ENCODE assay signal across 1 cellular context in the genomic region with DNA sequence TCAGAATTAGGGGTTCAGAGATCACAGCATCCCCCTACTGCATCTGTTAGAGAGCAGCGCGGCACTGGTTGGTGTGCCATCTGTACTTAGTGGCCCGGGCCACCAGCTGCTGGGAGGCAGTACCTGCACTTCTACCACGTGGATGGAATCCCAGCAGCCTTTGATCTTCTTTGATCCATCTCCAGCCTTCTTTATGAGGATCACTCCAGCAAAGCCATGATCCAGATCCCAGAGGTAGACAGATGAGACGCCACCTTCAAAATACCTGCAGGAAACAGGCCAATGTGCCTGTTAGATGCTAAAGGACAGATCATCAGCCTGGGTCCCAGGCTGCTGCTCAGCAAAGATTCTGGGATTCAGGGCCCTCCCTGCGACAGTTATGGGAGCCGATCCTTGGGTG.
TF ChIP-seq lines count a peak whose summit lies in the region.

No MANE protein-coding gene starts in this region.

TF ChIP-seq in HepG2, 621 proteins besides CTCF, POLR2A, EP300 and RAD21:
- no peak for TF ChIP-seq ZNF232 (CRISPR knock-in tag; IDR thresholded peaks at IDR 0.05; ENCODE audit: borderline replicate concordance)
- TF ChIP-seq, protein P1, sequence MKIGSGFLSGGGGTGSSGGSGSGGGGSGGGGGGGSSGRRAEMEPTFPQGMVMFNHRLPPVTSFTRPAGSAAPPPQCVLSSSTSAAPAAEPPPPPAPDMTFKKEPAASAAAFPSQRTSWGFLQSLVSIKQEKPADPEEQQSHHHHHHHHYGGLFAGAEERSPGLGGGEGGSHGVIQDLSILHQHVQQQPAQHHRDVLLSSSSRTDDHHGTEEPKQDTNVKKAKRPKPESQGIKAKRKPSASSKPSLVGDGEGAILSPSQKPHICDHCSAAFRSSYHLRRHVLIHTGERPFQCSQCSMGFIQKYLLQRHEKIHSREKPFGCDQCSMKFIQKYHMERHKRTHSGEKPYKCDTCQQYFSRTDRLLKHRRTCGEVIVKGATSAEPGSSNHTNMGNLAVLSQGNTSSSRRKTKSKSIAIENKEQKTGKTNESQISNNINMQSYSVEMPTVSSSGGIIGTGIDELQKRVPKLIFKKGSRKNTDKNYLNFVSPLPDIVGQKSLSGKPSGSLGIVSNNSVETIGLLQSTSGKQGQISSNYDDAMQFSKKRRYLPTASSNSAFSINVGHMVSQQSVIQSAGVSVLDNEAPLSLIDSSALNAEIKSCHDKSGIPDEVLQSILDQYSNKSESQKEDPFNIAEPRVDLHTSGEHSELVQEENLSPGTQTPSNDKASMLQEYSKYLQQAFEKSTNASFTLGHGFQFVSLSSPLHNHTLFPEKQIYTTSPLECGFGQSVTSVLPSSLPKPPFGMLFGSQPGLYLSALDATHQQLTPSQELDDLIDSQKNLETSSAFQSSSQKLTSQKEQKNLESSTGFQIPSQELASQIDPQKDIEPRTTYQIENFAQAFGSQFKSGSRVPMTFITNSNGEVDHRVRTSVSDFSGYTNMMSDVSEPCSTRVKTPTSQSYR (CRISPR knock-in tag; IDR thresholded peaks at IDR 0.05; ENCODE audit: borderline replicate concordance), result no peak
- no peak for TF ChIP-seq ZNF577 (CRISPR knock-in tag; IDR thresholded peaks at IDR 0.05; ENCODE audit: borderline replicate concordance, low read depth)
- no peak for TF ChIP-seq GTF2F1 (IDR thresholded peaks at IDR 0.05; ENCODE audit: low read length)
- no peak for TF ChIP-seq RCOR2 (CRISPR knock-in tag; IDR thresholded peaks at IDR 0.05)
- no peak for TF ChIP-seq MIER2 (CRISPR knock-in tag; IDR thresholded peaks at IDR 0.05)
- no peak for TF ChIP-seq KMT2B (CRISPR knock-in tag; IDR thresholded peaks at IDR 0.05)
- no peak for TF ChIP-seq PCBP1 (IDR thresholded peaks at IDR 0.05; ENCODE audit: borderline replicate concordance, low read depth, low read length)
- no peak for TF ChIP-seq ZNF274 (CRISPR knock-in tag; IDR thresholded peaks at IDR 0.05)
- TF ChIP-seq MYNN (CRISPR knock-in tag; IDR thresholded peaks at IDR 0.05; ENCODE audit: low read depth), result no peak
- no peak for TF ChIP-seq KAT2B (IDR thresholded peaks at IDR 0.05; ENCODE audit: borderline replicate concordance, low read depth, low read length)
- TF ChIP-seq NPAS2 (CRISPR knock-in tag; IDR thresholded peaks at IDR 0.05; ENCODE audit: borderline replicate concordance), result no peak
- TF ChIP-seq ZNF644 (CRISPR knock-in tag; IDR thresholded peaks at IDR 0.05; ENCODE audit: low read depth), result no peak
- TF ChIP-seq ZNF562 (CRISPR knock-in tag; IDR thresholded peaks at IDR 0.05; ENCODE audit: borderline replicate concordance), result no peak
- no peak for TF ChIP-seq ATF1 (CRISPR knock-in tag; IDR thresholded peaks at IDR 0.05)
- TF ChIP-seq ZKSCAN5 (CRISPR knock-in tag; IDR thresholded peaks at IDR 0.05), result no peak
- no peak for TF ChIP-seq ZNF775 (CRISPR knock-in tag; IDR thresholded peaks at IDR 0.05; ENCODE audit: borderline replicate concordance)
- TF ChIP-seq TEAD2 (CRISPR knock-in tag; IDR thresholded peaks at IDR 0.05), result no peak
TF ChIP-seq in HepG2: peak in this region for 0.
